In the genomic region with DNA sequence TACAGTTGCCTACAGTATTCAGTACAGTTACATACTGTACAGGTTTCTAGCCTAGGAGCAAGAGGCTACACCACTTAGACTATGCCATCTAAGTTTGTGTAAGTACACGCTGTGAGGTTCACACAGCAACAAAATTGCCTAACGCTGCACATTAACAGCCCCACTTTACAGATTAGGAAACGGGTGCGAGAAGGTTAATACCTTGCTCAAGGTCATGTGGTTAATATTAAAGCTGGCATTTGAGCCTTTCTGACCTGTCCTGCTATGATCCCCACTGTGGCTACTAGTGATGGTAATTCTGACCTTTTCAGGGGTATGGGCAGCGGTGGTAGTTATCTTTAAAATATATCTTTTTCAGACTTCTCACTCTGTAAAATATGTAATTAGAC, we compare ENCODE assay signal across 9 cellular contexts. TPM values are rescaled to one million over a fixed set of nuclear protein-coding genes. Genes with fewer than 3 reads are reported as not detected.
DNase-seq lines count a peak whose midpoint lies in the region; TF ChIP-seq lines count a peak whose summit lies in the region.
"Had no signal": no experiment of that assay in that cellular context is flagged by ENCODE, and none has a peak within 500 bp of the region (broad histone marks: within the 10 kb centered on the region; RNA-seq: fewer than 3 reads in every experiment).

No MANE protein-coding gene starts in this region.

- no peak overlapping the region for H2AFZ ChIP-seq in GM23248

- no peak for TF ChIP-seq EP300 in sigmoid colon (IDR thresholded peaks at IDR 0.05)

- 57 to 60% methylated on average over 5 of the region's 5 CpGs for WGBS in GM23248 (ENCODE audit: low coverage in 1 of 2, low lambda C conversion rate in 2 of 2, missing lambda C conversion rate in 2 of 2), 2 experiments
- 46 to 50% methylated on average over 5 of the region's 5 CpGs for WGBS in sigmoid colon, 2 donors

- intact Hi-C loops in sigmoid colon (cut with DNase I), result no loop called here

- peaks cover 63% of the 10 kb centered on the region for H3F3A ChIP-seq in GM23248 (ENCODE audit: insufficient read depth)

- CTCF ChIA-PET in RWPE1 (lab: Yijun Ruan, JAX), result interaction anchor here (0.7 to 1.1 kb wide), 2 partner anchors 10 to 53 kb away, joined by 3 read pairs; no protein-coding TSS in a partner anchor

- no peaks in the 10 kb centered on the region for H3K9me2 ChIP-seq in GM23248 (ENCODE audit: insufficient read depth)

- H3K4me3 ChIP-seq in GM23248, result peak overlapping the region; percentile 52
- no peak overlapping the region for H3K4me3 ChIP-seq in sigmoid colon

- TF ChIP-seq POLR2A in erythroblast (IDR thresholded peaks at IDR 0.05; ENCODE audit: low read length) (no peak), sigmoid colon (IDR thresholded peaks at IDR 0.05) (no peak)

- H3K36me3 ChIP-seq in GM23248 (ENCODE audit: low read depth) (no peaks in the 10 kb centered on the region), sigmoid colon (peaks cover 14 to 23% (median 18%) of the 10 kb centered on the region in 4 donors)

- no peak for TF ChIP-seq CTCF in RWPE1 (conservative IDR thresholded peaks at IDR 0.05; ENCODE audit: low read depth)
- TF ChIP-seq CTCF in sigmoid colon (IDR thresholded peaks at IDR 0.05), result no peak

- POLR2A ChIA-PET in RWPE1 (lab: Yijun Ruan, JAX; ENCODE audit: low non-redundant PET), result no interaction called here

- H3K79me2 ChIP-seq in GM23248 (ENCODE audit: insufficient read depth), result peaks cover 77% of the 10 kb centered on the region

- H3K4me1 ChIP-seq in GM23248 (ENCODE audit: insufficient read depth) (peaks cover 67% of the 10 kb centered on the region), sigmoid colon (peaks cover 0 to 48% (median 40%) of the 10 kb centered on the region in 4 donors)

- DNase-seq in GM23248 (no peak), RWPE1 (ENCODE audit: low spot score) (no peak), erythroblast (lab: John Stamatoyannopoulos, UW) (peak; percentile 42 to 48), sigmoid colon (no peak), NCI-H82 treated with DMSO at 0.1 percent for 48 hours (lab: John Stamatoyannopoulos, UW; ENCODE audit: unreplicated experiment) (no peak), H4 (ENCODE audit: low spot score) (no peak), NCI-H1105 (lab: John Stamatoyannopoulos, UW) (no peak)
- DNase-seq: NCI-H774 had no signal

- no peaks in the 10 kb centered on the region for H3K9me3 ChIP-seq in GM23248 (ENCODE audit: low read depth)
- H3K9me3 ChIP-seq in sigmoid colon, result no peaks in the 10 kb centered on the region

- H4K20me1 ChIP-seq in GM23248 (ENCODE audit: insufficient read depth), result no peaks in the 10 kb centered on the region; the same call in 1 of the 2 replicates

- peak overlapping the region; percentile 71 for H3K9ac ChIP-seq in GM23248

- peak overlapping the region; percentile 85 for H3K4me2 ChIP-seq in GM23248 (ENCODE audit: unreplicated experiment)

- H3K27ac ChIP-seq in GM23248 (peak overlapping the region; percentile 87), RWPE1 (peak overlapping the region; percentile 69; the same call in 1 of the 2 replicates), sigmoid colon (peak overlapping the region in 3 of 4 donors; percentile 36 to 48 (median 37))

- in situ Hi-C loops in GM23248 (cut with MboI), result no loop called here

- no peaks in the 10 kb centered on the region for H3K27me3 ChIP-seq in GM23248 (replicated peaks; ENCODE audit: insufficient read depth)
- no peaks in the 10 kb centered on the region for H3K27me3 ChIP-seq in sigmoid colon

RNA-seq across cellular contexts. Expression of a gene that starts 20.9 kb away (rescaled TPM):
- total RNA-seq in GM23248 (2014; rRNA removed; shearing (Covaris generic)), result 16.4 and 17.0 TPM in 2 replicates
- 2.8 and 3.1 TPM in 2 replicates for polyA plus RNA-seq in GM23248 (2016; fragmentation: Nextera tagmentation; extraction: Ambion mirVana)
- 1 to 10 TPM; 7.2 to 9.8 (median 8.6) TPM for total RNA-seq in sigmoid colon
- polyA plus RNA-seq in sigmoid colon, result 10 to 100 TPM; 10.8 to 30.7 (median 11.1) TPM
- 3.8 and 6.1 TPM in 2 replicates for total RNA-seq in H4 (2014; rRNA removed; shearing (Covaris generic))

RNA-seq across cellular contexts. Expression of a gene that starts 34.3 kb away (rescaled TPM):
- total RNA-seq in GM23248 (2014; rRNA removed; shearing (Covaris generic)), result 2.2 and 5.9 TPM in 2 replicates
- polyA plus RNA-seq in GM23248 (2016; fragmentation: Nextera tagmentation; extraction: Ambion mirVana) (not detected in 2 replicates), sigmoid colon (10 to 100 TPM in 1 of 3 donors, 1 to 10 TPM in 2; 4.2 to 17.0 (median 4.9) TPM)
- total RNA-seq in sigmoid colon, result 10 to 100 TPM in 2 of 4 donors, 1 to 10 TPM in 2; 9.2 to 11.1 (median 10.1) TPM
- total RNA-seq in H4 (2014; rRNA removed; shearing (Covaris generic)), result 0.35 and 1.8 TPM in 2 replicates
- total RNA-seq: bronchial epithelial cell had no signal

Comparison
In these comparisons a context has a peak if more than half of its experiments do, and no peak if none do; other contexts are left out.
1. DNase-seq: peak in erythroblast (2 of 2); none in GM23248 (single experiment), RWPE1 (single experiment), sigmoid colon (single experiment), NCI-H82 treated with DMSO at 0.1 percent for 48 hours (single experiment), H4 (single experiment) and NCI-H1105 (single experiment).
2. H3K27ac ChIP-seq: peak in every context shown above with its lines; median percentile 87 in GM23248; 69 in RWPE1; 37 in sigmoid colon.